ENCODE assay signal across 18 cellular contexts in the genomic region with DNA sequence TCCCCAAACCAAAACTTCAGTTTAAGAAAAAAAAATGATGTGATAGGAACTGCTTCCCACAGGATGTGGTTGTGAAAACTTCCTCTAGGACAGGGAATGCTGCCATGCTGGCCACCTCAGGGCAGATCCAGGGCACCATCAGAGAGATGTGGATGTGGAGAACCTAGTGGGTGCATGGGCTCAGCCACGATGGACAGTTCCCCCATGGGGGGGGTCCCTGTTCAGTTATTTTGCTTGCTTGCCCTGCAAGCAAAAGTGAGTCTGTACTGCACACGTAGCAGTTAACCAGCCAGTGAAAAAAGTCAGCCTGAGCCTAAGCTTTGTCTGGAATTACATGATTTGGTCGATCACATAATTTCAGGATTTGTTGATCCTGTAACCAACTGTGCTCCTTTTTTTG. TPM values are rescaled to one million over a fixed set of nuclear protein-coding genes. Genes with fewer than 3 reads are reported as not detected.
A peak's percentile ranks its signal among the peaks of the same experiment; 100 is the strongest.
DNase-seq lines count a peak whose midpoint lies in the region; ATAC-seq and TF ChIP-seq lines count a peak whose summit lies in the region.
"Had no signal": no experiment of that assay in that cellular context is flagged by ENCODE, and none has a peak within 500 bp of the region (broad histone marks: within the 10 kb centered on the region; RNA-seq: fewer than 3 reads in every experiment).

No MANE protein-coding gene starts in this region.

- peaks cover 61% of the 10 kb centered on the region for H3K4me1 Mint-ChIP-seq in HFFc6 (ENCODE audit: low read depth)
- H3K4me1 Mint-ChIP-seq in endodermal cell = peaks cover 35% of the 10 kb centered on the region
- H3K4me1 Mint-ChIP-seq in activated naive CD8-positive, alpha-beta T cell treated with anti-CD3 and anti-CD28 coated beads for 36 hours = peaks cover 2% of the 10 kb centered on the region

- no peaks in the 10 kb centered on the region for H3K36me3 ChIP-seq in colonic mucosa
- H3K36me3 ChIP-seq in transverse colon = no peaks in the 10 kb centered on the region
- no peaks in the 10 kb centered on the region for H3K36me3 ChIP-seq in endodermal cell (ENCODE audit: control insufficient read depth, insufficient read depth, low read length)
- H3K36me3 ChIP-seq: ovary had no signal

- no peak for TF ChIP-seq POLR2A in transverse colon (IDR thresholded peaks at IDR 0.05)

- H3K4me3 Mint-ChIP-seq in HFFc6 (peak overlapping the region; percentile 78), endodermal cell (no peak overlapping the region)
- no peak overlapping the region for H3K4me3 Mint-ChIP-seq in activated naive CD8-positive, alpha-beta T cell treated with anti-CD3 and anti-CD28 coated beads for 36 hours
- H3K4me3 Mint-ChIP-seq: stimulated activated naive CD8-positive, alpha-beta T cell treated with anti-CD3 and anti-CD28 coated beads, Interleukin-15, Interleukin-2, amounts not matched to agents 100 ng/mL and 50 ng/mL, for 24 hours had no signal

- ATAC-seq in GM21717 (IDR thresholded peaks at IDR 0.05; ENCODE audit: unreplicated experiment) = no peak
- no peak for ATAC-seq in HG02970 (IDR thresholded peaks at IDR 0.05; ENCODE audit: low FRiP score, unreplicated experiment)
- ATAC-seq: activated naive CD4-positive, alpha-beta T cell treated with anti-CD3 and anti-CD28 coated beads, Interleukin-2, amount 50 U/mL, for 72 hours had no signal

- no peak for TF ChIP-seq EP300 in transverse colon (IDR thresholded peaks at IDR 0.05; ENCODE audit: low read depth)

- no peaks in the 10 kb centered on the region for H3K9me3 ChIP-seq in colonic mucosa
- no peaks in the 10 kb centered on the region for H3K9me3 ChIP-seq in transverse colon
- no peaks in the 10 kb centered on the region for H3K9me3 ChIP-seq in endodermal cell (ENCODE audit: control insufficient read depth, low read length)
- H3K9me3 ChIP-seq: ovary had no signal

- WGBS in transverse colon (ENCODE audit: low coverage in 1 of 2), 2 donors = 69 to 100% methylated on average over 2 to 3 of the region's 3 CpGs
- WGBS in endodermal cell (ENCODE audit: insufficient coverage in 1 of 2, insufficient read length in 1 of 2), 2 experiments = 90 to 97% methylated on average over 3 of the region's 3 CpGs

- H3K36me3 Mint-ChIP-seq in HFFc6 (ENCODE audit: low read depth) = no peaks in the 10 kb centered on the region
- H3K36me3 Mint-ChIP-seq in endodermal cell (ENCODE audit: low read depth) = no peaks in the 10 kb centered on the region
- H3K36me3 Mint-ChIP-seq in activated naive CD8-positive, alpha-beta T cell treated with anti-CD3 and anti-CD28 coated beads for 36 hours = no peaks in the 10 kb centered on the region
- H3K36me3 Mint-ChIP-seq: activated naive CD4-positive, alpha-beta T cell treated with anti-CD3 and anti-CD28 coated beads, Interleukin-2, amount 50 U/mL, for 72 hours had no signal

- peaks cover 6% of the 10 kb centered on the region for H3K4me1 ChIP-seq in colonic mucosa
- H3K4me1 ChIP-seq in transverse colon = peaks cover 5 to 23% (median 17%) of the 10 kb centered on the region in 4 donors
- peaks cover 15% of the 10 kb centered on the region for H3K4me1 ChIP-seq in endodermal cell (ENCODE audit: control insufficient read depth, insufficient read depth, low read length)

- no peak for TF ChIP-seq CTCF in HFFc6 (IDR thresholded peaks at IDR 0.05)
- TF ChIP-seq CTCF in colonic mucosa (IDR thresholded peaks at IDR 0.05) = no peak
- TF ChIP-seq CTCF in transverse colon (IDR thresholded peaks at IDR 0.05) = no peak
- no peak for TF ChIP-seq CTCF in endodermal cell (conservative IDR thresholded peaks at IDR 0.05)

- H3K4me3 ChIP-seq in colonic mucosa (no peak overlapping the region), transverse colon (no peak overlapping the region), endodermal cell (ENCODE audit: low read length) (no peak overlapping the region)
- H3K4me3 ChIP-seq: ovary had no signal

- intact Hi-C loops in colonic mucosa (cut with DNase I) = no loop called here
- intact Hi-C loops in transverse colon (cut with DNase I; ENCODE audit: low total_unique reads) = loop anchor here (5.0 kb wide), 1 partner anchor 92 kb away; the partner anchor contains the start of gene LAMB1

- peak overlapping the region; percentile 90 for H3K27ac Mint-ChIP-seq in HFFc6
- no peak overlapping the region for H3K27ac Mint-ChIP-seq in endodermal cell
- H3K27ac Mint-ChIP-seq in activated naive CD8-positive, alpha-beta T cell treated with anti-CD3 and anti-CD28 coated beads for 36 hours = no peak overlapping the region
- H3K27ac Mint-ChIP-seq: activated naive CD4-positive, alpha-beta T cell treated with anti-CD3 and anti-CD28 coated beads, Interleukin-2, amount 50 U/mL, for 72 hours; stimulated activated naive CD8-positive, alpha-beta T cell treated with anti-CD3 and anti-CD28 coated beads, Interleukin-15, Interleukin-2, amounts not matched to agents 100 ng/mL and 50 ng/mL, for 24 hours had no signal

- H3K9ac ChIP-seq in colonic mucosa (ENCODE audit: low read depth in 2 of 2, low read length in 2 of 2) (peak overlapping the region in 1 of 2 donors; percentile 25), endodermal cell (ENCODE audit: extremely low read depth, low read length, poor library complexity, severe bottlenecking) (no peak overlapping the region)

- H3K27me3 ChIP-seq in colonic mucosa = no peaks in the 10 kb centered on the region
- no peaks in the 10 kb centered on the region for H3K27me3 ChIP-seq in transverse colon
- H3K27me3 ChIP-seq in endodermal cell (ENCODE audit: control insufficient read depth, insufficient read depth, low read length, poor library complexity, severe bottlenecking) = no peaks in the 10 kb centered on the region
- H3K27me3 ChIP-seq: ovary had no signal

- no peak for DNase-seq in HFFc6
- DNase-seq in colonic mucosa = no peak
- DNase-seq in lung microvascular endothelial cell (ENCODE audit: low read depth in 2 of 2) = peak; percentile 15 to 22
- no peak for DNase-seq in transverse colon
- no peak for DNase-seq in endodermal cell
- no peak for DNase-seq in activated naive CD8-positive, alpha-beta T cell treated with anti-CD3 and anti-CD28 coated beads for 36 hours
- DNase-seq: Calu3; GOT3; NCI-H1417; NCI-H82; ovary; SHP77; stimulated activated CD4-positive, alpha-beta T cell treated with anti-CD3 and anti-CD28 coated beads, Interleukin-4, amount 100 ng/mL, for 4 hours had no signal

- H3K9me3 Mint-ChIP-seq in HFFc6 = no peaks in the 10 kb centered on the region
- H3K9me3 Mint-ChIP-seq in endodermal cell = no peaks in the 10 kb centered on the region
- H3K9me3 Mint-ChIP-seq in activated naive CD8-positive, alpha-beta T cell treated with anti-CD3 and anti-CD28 coated beads for 36 hours = no peaks in the 10 kb centered on the region
- H3K9me3 Mint-ChIP-seq: activated naive CD4-positive, alpha-beta T cell treated with anti-CD3 and anti-CD28 coated beads, Interleukin-2, amount 50 U/mL, for 72 hours; stimulated activated naive CD8-positive, alpha-beta T cell treated with anti-CD3 and anti-CD28 coated beads, Interleukin-15, Interleukin-2, amounts not matched to agents 100 ng/mL and 50 ng/mL, for 24 hours had no signal

- H3K27ac ChIP-seq in colonic mucosa = peak overlapping the region; percentile 29
- H3K27ac ChIP-seq in transverse colon = peak overlapping the region; percentile 34 to 78 (median 70)
- H3K27ac ChIP-seq in endodermal cell (ENCODE audit: low read depth, low read length) = no peak overlapping the region
- H3K27ac ChIP-seq: ovary had no signal

- in situ Hi-C loops in transverse colon (cut with MboI; ENCODE audit: low pct_ligation_motif_present in 1 of 4, low pct_unique_long_range_greater_than_20kb in 1 of 4, low sequenced_read_pairs in 3 of 4) = no loop called here

- no peaks in the 10 kb centered on the region for H3K27me3 Mint-ChIP-seq in HFFc6 (ENCODE audit: insufficient read depth)
- no peaks in the 10 kb centered on the region for H3K27me3 Mint-ChIP-seq in endodermal cell (ENCODE audit: insufficient read depth)
- peaks cover 11% of the 10 kb centered on the region for H3K27me3 Mint-ChIP-seq in activated naive CD8-positive, alpha-beta T cell treated with anti-CD3 and anti-CD28 coated beads for 36 hours

RNA-seq across cellular contexts. Expression of gene LAMB4, which starts 36.3 kb away (rescaled TPM):
- under 1 TPM in 2 of 6 experiments, not detected in 4; 0.16 to 0.24 TPM for total RNA-seq in HFFc6 (2021; fragmentation: NEBNext Ultra II Directional; extraction: Animal tissue kit (Norgen Biotek cat#: 25700))
- under 1 TPM in 1 of 2 donors, not detected in 1; 0.27 TPM for total RNA-seq in colonic mucosa
- 0.22 TPM in 1 of 2 replicates, not detected in the other for total RNA-seq in lung microvascular endothelial cell
- not detected for total RNA-seq in transverse colon
- not detected for total RNA-seq in endodermal cell
- not detected for polyA plus RNA-seq in endodermal cell (2013, experiment 1 of 2)
- not detected for polyA plus RNA-seq in endodermal cell (2013, experiment 2 of 2)
- total RNA-seq in activated naive CD8-positive, alpha-beta T cell treated with anti-CD3 and anti-CD28 coated beads for 36 hours = under 1 TPM; 0.40 to 0.45 TPM
- total RNA-seq: activated naive CD4-positive, alpha-beta T cell treated with anti-CD3 and anti-CD28 coated beads, Interleukin-2, amount 50 U/mL, for 72 hours; Calu3; HT-29; ovary had no signal

Comparison
In these comparisons a context has a peak if more than half of its experiments do, and no peak if none do; other contexts are left out.
1. DNase-seq: peak in lung microvascular endothelial cell (2 of 2); none in HFFc6 (single experiment), colonic mucosa (single experiment), transverse colon (single experiment), endodermal cell (single experiment) and activated naive CD8-positive, alpha-beta T cell treated with anti-CD3 and anti-CD28 coated beads for 36 hours (single experiment).